Comparison of ENCODE assay signal across 29 cellular contexts in the genomic region with DNA sequence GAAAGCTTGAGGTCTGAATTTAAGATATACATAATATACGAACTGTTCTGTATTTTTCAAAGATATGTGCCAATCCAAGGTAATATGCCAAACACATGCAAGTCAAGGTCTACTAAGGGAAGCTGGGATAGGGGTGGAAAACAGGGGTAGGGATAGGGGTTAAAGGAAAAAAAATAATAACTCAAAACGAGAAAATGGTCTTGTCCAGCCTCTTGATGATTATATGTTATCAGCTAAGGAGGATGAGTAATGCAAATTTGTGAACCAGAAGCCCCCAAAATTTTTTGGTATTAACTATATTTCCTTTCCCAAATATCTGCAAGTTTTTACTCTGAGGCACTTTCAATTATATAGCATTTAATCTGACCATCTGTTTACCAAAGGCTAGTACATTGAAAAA.
"Had no signal": no experiment of that assay in that cellular context is flagged by ENCODE, and none has a peak within 500 bp of the region (broad histone marks: within the 10 kb centered on the region; RNA-seq: fewer than 3 reads in every experiment).

No MANE protein-coding gene starts in this region.

- H3K9me3 ChIP-seq: suprapubic skin, testis, thyroid gland, transverse colon, upper lobe of left lung, upper lobe of right lung, uterus, vagina had no signal

- H3K4me3 ChIP-seq: stomach, suprapubic skin, testis, thoracic aorta, thyroid gland, tibial artery, tibial nerve, transverse colon, upper lobe of left lung, upper lobe of right lung, uterus, vagina had no signal

- H3K9me3 Mint-ChIP-seq: stimulated activated effector memory CD8-positive, alpha-beta T cell treated with anti-CD3 and anti-CD28 coated beads, Interleukin-12 subunit alpha, Interleukin-12 subunit beta, amount 100 ng/mL, for 72 hours; stimulated activated naive CD8-positive, alpha-beta T cell treated with anti-CD3 and anti-CD28 coated beads, Interleukin-15, amount 100 ng/mL, for 72 hours; stimulated activated naive CD8-positive, alpha-beta T cell treated with anti-CD3 and anti-CD28 coated beads, Interleukin-15, Interleukin-2, amounts not matched to agents 100 ng/mL and 50 ng/mL, for 24 hours had no signal

- ATAC-seq: stimulated activated effector memory CD8-positive, alpha-beta T cell treated with anti-CD3 and anti-CD28 coated beads, Interleukin-12 subunit alpha, Interleukin-12 subunit beta, amount 100 ng/mL, for 72 hours; stimulated activated memory B cell treated with anti-CD40 and anti-IgM and Interleukin-4, amounts not matched to agents 10 μg/mL and 1 μg/mL and 100 μg/mL, for 72 hours; stimulated activated naive B cell treated with anti-CD40 and anti-IgM and Interleukin-4, amounts not matched to agents 10 μg/mL and 1 μg/mL and 100 μg/mL, for 72 hours; stimulated activated naive CD8-positive, alpha-beta T cell treated with anti-CD3 and anti-CD28 coated beads, Interleukin-15, amount 100 ng/mL, for 72 hours; stimulated activated naive CD8-positive, alpha-beta T cell treated with anti-CD3 and anti-CD28 coated beads, Interleukin-15, Interleukin-2, amounts not matched to agents 100 U/mL and 50 U/mL, for 24 hours; upper lobe of right lung had no signal

- H3K36me3 ChIP-seq: stomach, suprapubic skin, thoracic aorta, thyroid gland, tibial artery, transverse colon, upper lobe of left lung, upper lobe of right lung, uterus, vagina had no signal

- H3K4me1 ChIP-seq: stomach, suprapubic skin, testis, thyroid gland, tibial artery, tibial nerve, transverse colon, upper lobe of left lung, upper lobe of right lung, uterus, vagina had no signal

- H3K4me3 Mint-ChIP-seq: stimulated activated effector memory CD8-positive, alpha-beta T cell treated with anti-CD3 and anti-CD28 coated beads, Interleukin-12 subunit alpha, Interleukin-12 subunit beta, amount 100 ng/mL, for 72 hours; stimulated activated memory B cell treated with anti-CD40 and anti-IgM and Interleukin-4, amounts not matched to agents 10 μg/mL and 1 μg/mL and 100 μg/mL, for 72 hours; stimulated activated naive B cell treated with anti-CD40 and anti-IgM and Interleukin-4, amounts not matched to agents 10 μg/mL and 1 μg/mL and 100 μg/mL, for 72 hours; stimulated activated naive CD8-positive, alpha-beta T cell treated with anti-CD3 and anti-CD28 coated beads, Interleukin-15, amount 100 ng/mL, for 72 hours; stimulated activated naive CD8-positive, alpha-beta T cell treated with anti-CD3 and anti-CD28 coated beads, Interleukin-15, Interleukin-2, amounts not matched to agents 100 ng/mL and 50 ng/mL, for 24 hours; type B pancreatic cell had no signal

- H3K27me3 ChIP-seq: stomach, suprapubic skin, testis, thyroid gland, tibial artery, tibial nerve, transverse colon, upper lobe of left lung, upper lobe of right lung, uterus, vagina had no signal

- H3K27me3 Mint-ChIP-seq: stimulated activated memory B cell treated with anti-CD40 and anti-IgM and Interleukin-4, amounts not matched to agents 10 μg/mL and 1 μg/mL and 100 μg/mL, for 72 hours; stimulated activated naive B cell treated with anti-CD40 and anti-IgM and Interleukin-4, amounts not matched to agents 10 μg/mL and 1 μg/mL and 100 μg/mL, for 72 hours; stimulated activated naive CD8-positive, alpha-beta T cell treated with anti-CD3 and anti-CD28 coated beads, Interleukin-15, amount 100 ng/mL, for 72 hours; stimulated activated naive CD8-positive, alpha-beta T cell treated with anti-CD3 and anti-CD28 coated beads, Interleukin-15, Interleukin-2, amounts not matched to agents 100 ng/mL and 50 ng/mL, for 24 hours; type B pancreatic cell had no signal

- H3K27ac ChIP-seq: stomach, suprapubic skin, testis, thoracic aorta, thyroid gland, tibial artery, tibial nerve, transverse colon, upper lobe of left lung, upper lobe of right lung, uterus, vagina had no signal

- FAIRE-seq: urothelium cell line had no signal

- DNase-seq: stimulated activated CD4-positive, alpha-beta T cell treated with anti-CD3 and anti-CD28 coated beads, Interleukin-2, amount 100 ng/mL, for 48 hours; stimulated activated CD4-positive, alpha-beta T cell treated with anti-CD3 and anti-CD28 coated beads, Interleukin-4, amount 100 ng/mL, for 1 hour; stimulated activated CD4-positive, alpha-beta T cell treated with anti-CD3 and anti-CD28 coated beads, Interleukin-4, amount 100 ng/mL, for 24 hours; stimulated activated CD4-positive, alpha-beta T cell treated with anti-CD3 and anti-CD28 coated beads, Interleukin-4, amount 100 ng/mL, for 4 hours; stimulated activated CD8-positive, alpha-beta memory T cell treated with anti-CD3 and anti-CD28 coated beads, Interleukin-4, amount 100 ng/mL, for 48 hours; stimulated activated naive B cell treated with anti-CD40 and anti-IgM and Interleukin-4, amounts not matched to agents 10 μg/mL and 1 μg/mL and 100 μg/mL, for 72 hours; stimulated activated naive CD4-positive, alpha-beta T cell; stimulated activated naive CD4-positive, alpha-beta T cell treated with Interleukin-2 at 50 U/mL for 16 hours; stimulated activated naive CD8-positive, alpha-beta T cell treated with anti-CD3 and anti-CD28 coated beads, Interleukin-15, amount 100 ng/mL, for 72 hours; stimulated activated naive CD8-positive, alpha-beta T cell treated with anti-CD3 and anti-CD28 coated beads, Interleukin-15, Interleukin-2, amounts not matched to agents 100 U/mL and 50 U/mL, for 24 hours; stomach; substantia nigra; testis; thyroid gland; tibial artery; transverse colon; trophoblast cell; upper lobe of left lung; upper lobe of right lung; uterus had no signal

- H3K27ac Mint-ChIP-seq: stimulated activated memory B cell treated with anti-CD40 and anti-IgM and Interleukin-4, amounts not matched to agents 10 μg/mL and 1 μg/mL and 100 μg/mL, for 72 hours; stimulated activated naive B cell treated with anti-CD40 and anti-IgM and Interleukin-4, amounts not matched to agents 10 μg/mL and 1 μg/mL and 100 μg/mL, for 72 hours; stimulated activated naive CD8-positive, alpha-beta T cell treated with anti-CD3 and anti-CD28 coated beads, Interleukin-15, amount 100 ng/mL, for 72 hours; stimulated activated naive CD8-positive, alpha-beta T cell treated with anti-CD3 and anti-CD28 coated beads, Interleukin-15, Interleukin-2, amounts not matched to agents 100 ng/mL and 50 ng/mL, for 24 hours; type B pancreatic cell had no signal
